Comparison of ENCODE assay signal across 8 cellular contexts in genomic region chr2:130798472-130799221, GRCh38. TPM values are rescaled to one million over a fixed set of nuclear protein-coding genes. Genes with fewer than 3 reads are reported as not detected.
DNase-seq lines count a peak whose midpoint lies in the region; ATAC-seq and TF ChIP-seq lines count a peak whose summit lies in the region.

No MANE protein-coding gene starts in this region.

- no peaks in the 10 kb centered on the region for H3K9me3 Mint-ChIP-seq in dendritic cell treated with granulocyte-macrophage colony-stimulating factor and Interleukin-4, amounts not matched to agents 40 ng/mL and 50 ng/mL, for 4 days

- H3K27ac ChIP-seq in GM23248, result no peak overlapping the region

- no peaks in the 10 kb centered on the region for H3F3A ChIP-seq in GM23248 (ENCODE audit: insufficient read depth)

- peak overlapping the region; percentile 82 for H3K27ac Mint-ChIP-seq in dendritic cell treated with granulocyte-macrophage colony-stimulating factor and Interleukin-4, amounts not matched to agents 40 ng/mL and 50 ng/mL, for 4 days

- no peak for TF ChIP-seq CTCF in GM20000 (IDR thresholded peaks at IDR 0.05; ENCODE audit: extremely low read depth, missing control alignments)

- peak overlapping the region; percentile 76 for H3K4me3 Mint-ChIP-seq in dendritic cell treated with granulocyte-macrophage colony-stimulating factor and Interleukin-4, amounts not matched to agents 40 ng/mL and 50 ng/mL, for 4 days

- H3K27me3 ChIP-seq in GM23248 (replicated peaks; ENCODE audit: insufficient read depth) (peaks cover 4% of the 10 kb centered on the region; the same call in 1 of the 2 replicates), mononuclear cell (ENCODE audit: insufficient read depth, low read length) (peaks cover 2% of the 10 kb centered on the region)

- in situ Hi-C loops in GM23248 (cut with MboI), result no loop called here

- no peaks in the 10 kb centered on the region for H3K9me2 ChIP-seq in GM23248 (ENCODE audit: insufficient read depth)

- 14 to 15% methylated on average over 28 to 30 of the region's 30 CpGs for WGBS in GM23248 (ENCODE audit: low coverage in 1 of 2, low lambda C conversion rate in 2 of 2, missing lambda C conversion rate in 2 of 2), 2 experiments

- no peaks in the 10 kb centered on the region for H3K36me3 Mint-ChIP-seq in dendritic cell treated with granulocyte-macrophage colony-stimulating factor and Interleukin-4, amounts not matched to agents 40 ng/mL and 50 ng/mL, for 4 days (ENCODE audit: low read depth)

- no peaks in the 10 kb centered on the region for H4K20me1 ChIP-seq in GM23248 (ENCODE audit: insufficient read depth)

- no peaks in the 10 kb centered on the region for H3K79me2 ChIP-seq in GM23248 (ENCODE audit: insufficient read depth)

- ATAC-seq in GM21423 (IDR thresholded peaks at IDR 0.05; ENCODE audit: unreplicated experiment), result no peak
- ATAC-seq in HG03025 (IDR thresholded peaks at IDR 0.05; ENCODE audit: low FRiP score, unreplicated experiment), result no peak

- H2AFZ ChIP-seq in GM23248, result peak overlapping the region; percentile 96

- peaks cover 31% of the 10 kb centered on the region for H3K27me3 Mint-ChIP-seq in dendritic cell treated with granulocyte-macrophage colony-stimulating factor and Interleukin-4, amounts not matched to agents 40 ng/mL and 50 ng/mL, for 4 days

- intact Hi-C loops in dendritic cell treated with granulocyte-macrophage colony-stimulating factor and Interleukin-4, amounts not matched to agents 40 ng/mL and 50 ng/mL, for 4 days (cut with micrococcal nuclease), result loop anchor here (1.0 to 10.0 kb wide), 2 partner anchors 74 to 75 kb away; partner anchors contain the start of gene GPR148

- peak overlapping the region; percentile 86 for H3K9ac ChIP-seq in GM23248

- peak overlapping the region; percentile 82 for H3K4me2 ChIP-seq in GM23248 (ENCODE audit: unreplicated experiment)

- H3K9me3 ChIP-seq in GM23248 (ENCODE audit: low read depth), result no peaks in the 10 kb centered on the region
- H3K9me3 ChIP-seq in mononuclear cell (ENCODE audit: low read depth, low read length), result no peaks in the 10 kb centered on the region

- H3K4me1 Mint-ChIP-seq in dendritic cell treated with granulocyte-macrophage colony-stimulating factor and Interleukin-4, amounts not matched to agents 40 ng/mL and 50 ng/mL, for 4 days (ENCODE audit: low read depth), result peaks cover 6% of the 10 kb centered on the region

- H3K36me3 ChIP-seq in GM23248 (ENCODE audit: low read depth), result no peaks in the 10 kb centered on the region

- no peaks in the 10 kb centered on the region for H3K4me1 ChIP-seq in GM23248 (ENCODE audit: insufficient read depth)
- peaks cover 14% of the 10 kb centered on the region for H3K4me1 ChIP-seq in mononuclear cell (ENCODE audit: insufficient read depth, low read length)

- H3K4me3 ChIP-seq in GM23248, result peak overlapping the region; percentile 78
- H3K4me3 ChIP-seq in mononuclear cell (ENCODE audit: low read length), result peak overlapping the region; percentile 64

- DNase-seq in GM23248 (peak; percentile 33), NCI-H69 (lab: John Stamatoyannopoulos, UW) (peak; percentile 85), GM20000 (ENCODE audit: low spot score) (no peak)
- DNase-seq in stimulated activated CD4-positive, alpha-beta T cell treated with anti-CD3 and anti-CD28 coated beads, Interleukin-4, amount 100 ng/mL, for 1 hour, result no peak

RNA-seq across cellular contexts. Expression of gene ARHGEF4, which starts 38.1 kb away (rescaled TPM):
- 12.0 and 26.0 TPM in 2 replicates for total RNA-seq in GM23248 (2014; rRNA removed; shearing (Covaris generic))
- polyA plus RNA-seq in GM23248 (2016; fragmentation: Nextera tagmentation; extraction: Ambion mirVana), result 7.4 and 9.6 TPM in 2 replicates
- 1.5 TPM for total RNA-seq in mononuclear cell

RNA-seq across cellular contexts. Expression of gene AMER3, which starts 43.3 kb away (rescaled TPM):
- not detected in 2 replicates for total RNA-seq in GM23248 (2014; rRNA removed; shearing (Covaris generic))
- polyA plus RNA-seq in GM23248 (2016; fragmentation: Nextera tagmentation; extraction: Ambion mirVana), result not detected in 2 replicates
- total RNA-seq in mononuclear cell, result not detected

Comparison
In these comparisons a context has a peak if more than half of its experiments do, and no peak if none do; other contexts are left out.
1. DNase-seq: peak in GM23248 (single experiment) and NCI-H69 (single experiment); none in stimulated activated CD4-positive, alpha-beta T cell treated with anti-CD3 and anti-CD28 coated beads, Interleukin-4, amount 100 ng/mL, for 1 hour (single experiment) and GM20000 (single experiment).